20 cellular contexts compared by ENCODE assay signal in the genomic region with DNA sequence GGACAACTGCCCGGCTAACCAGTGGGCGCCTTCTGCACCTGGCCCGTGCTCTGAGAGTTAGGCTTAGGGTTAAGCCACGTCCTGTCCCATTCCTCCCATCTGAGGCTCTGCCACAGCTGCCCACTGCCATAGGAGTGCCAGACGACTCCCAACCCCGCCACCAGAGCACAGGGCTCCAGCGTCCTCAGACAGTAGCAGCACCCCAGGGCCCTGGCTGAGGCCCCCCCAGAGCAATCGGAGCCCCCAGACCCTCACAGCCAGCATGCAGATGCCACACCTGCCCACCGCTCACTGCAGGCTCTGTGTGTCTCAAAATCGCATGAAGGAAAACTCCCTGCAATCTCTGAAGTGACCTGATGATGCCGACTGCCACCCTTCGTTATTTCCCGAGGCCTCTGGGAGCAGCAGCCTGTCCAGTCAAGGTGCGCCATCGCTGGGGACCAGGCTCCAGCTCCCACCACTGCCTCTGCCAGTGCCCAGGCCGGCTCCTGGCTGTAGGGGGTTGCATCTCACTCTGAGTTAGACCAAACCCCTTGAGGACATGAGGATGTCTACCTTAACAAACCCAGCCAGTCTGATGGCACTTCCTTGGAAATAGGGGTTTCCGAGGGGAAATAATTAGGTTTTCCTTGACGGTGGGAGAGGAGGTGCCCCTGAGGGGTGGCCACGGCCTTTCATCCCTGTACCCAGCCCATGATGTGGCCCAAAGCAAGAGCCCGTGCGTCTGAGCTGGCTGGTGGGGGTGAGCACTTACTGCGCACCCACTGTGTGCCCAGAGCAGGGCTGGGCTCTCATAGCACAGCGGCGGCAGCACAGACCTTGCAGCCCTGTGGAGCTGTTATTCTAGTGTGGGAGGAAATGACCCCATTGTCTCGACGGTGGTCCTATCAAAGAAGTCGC. TPM values are rescaled to one million over a fixed set of nuclear protein-coding genes. Genes with fewer than 3 reads are reported as not detected.
DNase-seq lines count a peak whose midpoint lies in the region; ATAC-seq and TF ChIP-seq lines count a peak whose summit lies in the region.
"Had no signal": no experiment of that assay in that cellular context is flagged by ENCODE, and none has a peak within 500 bp of the region (broad histone marks: within the 10 kb centered on the region; RNA-seq: fewer than 3 reads in every experiment).

No MANE protein-coding gene starts in this region.

- POLR2A ChIA-PET in SK-N-SH (lab: Yijun Ruan, JAX) = no interaction called here

- H3K9me2 ChIP-seq in SK-N-SH = no peaks in the 10 kb centered on the region

- no peak overlapping the region for H3K9ac ChIP-seq in SK-N-SH

- H3K4me3 ChIP-seq in SK-N-SH (ENCODE audit: low read depth in 2 of 2, low read length in 1 of 2) = no peak overlapping the region
- H3K4me3 ChIP-seq in RWPE2 (ENCODE audit: severe bottlenecking) = no peak overlapping the region
- H3K4me3 ChIP-seq: vagina had no signal

- H3K4me3 Mint-ChIP-seq in endothelial cell (ENCODE audit: unreplicated experiment) (no peak overlapping the region), osteocyte (ENCODE audit: unreplicated experiment) (no peak overlapping the region)
- H3K4me3 Mint-ChIP-seq in activated T-helper 1 cell treated with anti-CD3 and anti-CD28 coated beads, Interleukin-12 subunit alpha, Interleukin-12 subunit beta, Interleukin-2, Interleukin-4 antibody, amounts not matched to agents 30 ng/mL and 10 ng/mL and 1 ng/mL, durations not matched to agents 14 hours and 24 hours and 36 hours = no peak overlapping the region
- H3K4me3 Mint-ChIP-seq: memory B cell; naive thymus-derived CD4-positive, alpha-beta T cell had no signal

- TF ChIP-seq EP300 in SK-N-SH (IDR thresholded peaks at IDR 0.05; ENCODE audit: borderline replicate concordance in 1 of 2, low read depth in 1 of 2, low read length in 1 of 2) = no peak

- H4K20me1 ChIP-seq in SK-N-SH (ENCODE audit: insufficient read depth) = no peaks in the 10 kb centered on the region

- H3K27me3 ChIP-seq in SK-N-SH (ENCODE audit: insufficient read depth) (peaks cover 8% of the 10 kb centered on the region; the same call in 1 of the 2 replicates), RWPE2 (ENCODE audit: insufficient read depth, poor library complexity, severe bottlenecking) (peaks cover 33% of the 10 kb centered on the region)
- H3K27me3 ChIP-seq: vagina had no signal

- intact Hi-C loops in activated T-helper 1 cell treated with anti-CD3 and anti-CD28 coated beads, Interleukin-12 subunit alpha, Interleukin-12 subunit beta, Interleukin-2, Interleukin-4 antibody, amounts not matched to agents 30 ng/mL and 10 ng/mL and 1 ng/mL, durations not matched to agents 14 hours and 24 hours and 36 hours (cut with micrococcal nuclease) = no loop called here

- H3K9me3 ChIP-seq in SK-N-SH = no peaks in the 10 kb centered on the region
- H3K9me3 ChIP-seq in RWPE2 (ENCODE audit: severe bottlenecking) = no peaks in the 10 kb centered on the region
- H3K9me3 ChIP-seq: vagina had no signal

- no peaks in the 10 kb centered on the region for H3F3A ChIP-seq in SK-N-SH (replicated peaks; ENCODE audit: insufficient read depth)

- no peaks in the 10 kb centered on the region for H3K79me2 ChIP-seq in SK-N-SH (ENCODE audit: insufficient read depth)

- H3K27ac ChIP-seq in SK-N-SH (ENCODE audit: low read depth in 2 of 2, low read length in 1 of 2) = no peak overlapping the region
- no peak overlapping the region for H3K27ac ChIP-seq in RWPE2 (ENCODE audit: poor library complexity, severe bottlenecking)
- H3K27ac ChIP-seq: vagina had no signal

- H2AFZ ChIP-seq in SK-N-SH (ENCODE audit: low read depth) = no peak overlapping the region

- H3K27ac Mint-ChIP-seq in endothelial cell (ENCODE audit: unreplicated experiment) (no peak overlapping the region), osteocyte (ENCODE audit: unreplicated experiment) (no peak overlapping the region)
- H3K27ac Mint-ChIP-seq in activated T-helper 1 cell treated with anti-CD3 and anti-CD28 coated beads, Interleukin-12 subunit alpha, Interleukin-12 subunit beta, Interleukin-2, Interleukin-4 antibody, amounts not matched to agents 30 ng/mL and 10 ng/mL and 1 ng/mL, durations not matched to agents 14 hours and 24 hours and 36 hours = no peak overlapping the region
- H3K27ac Mint-ChIP-seq: memory B cell, progenitor cell of endocrine pancreas had no signal

- WGBS in SK-N-SH (ENCODE audit: low lambda C conversion rate) = 72% methylated on average over 16 of the region's 27 CpGs

- ATAC-seq in SK-N-SH treated with all-trans-retinoic acid at 6 μM for 48 hours (no peak), RWPE2 (ENCODE audit: low read depth) (no peak), HG03521 (IDR thresholded peaks at IDR 0.05; ENCODE audit: unreplicated experiment) (no peak)
- ATAC-seq: HCT116; naive thymus-derived CD4-positive, alpha-beta T cell had no signal

- H3K4me2 ChIP-seq in SK-N-SH = no peak overlapping the region

- H3K36me3 ChIP-seq in SK-N-SH (replicated peaks in 1 of 2; ENCODE audit: control insufficient read depth in 1 of 2, insufficient read depth in 2 of 2, low read length in 1 of 2) = no peaks in the 10 kb centered on the region
- H3K36me3 ChIP-seq in RWPE2 (ENCODE audit: low read depth) = no peaks in the 10 kb centered on the region
- H3K36me3 ChIP-seq: vagina had no signal

- CTCF ChIA-PET in SK-N-SH (lab: Yijun Ruan, JAX) = interaction anchor here (2.1 to 5.4 kb wide), 6 partner anchors 10 to 199 kb away, joined by 4 to 69 read pairs (median 26); a partner anchor contains a TSS

- H3K4me1 ChIP-seq in SK-N-SH (ENCODE audit: control insufficient read depth in 1 of 2, insufficient read depth in 2 of 2, low read depth in 1 of 2, low read length in 1 of 2) = peaks cover 0 to 6% of the 10 kb centered on the region in 2 experiments; a peak in 1 of 4 replicates
- H3K4me1 ChIP-seq in RWPE2 (ENCODE audit: insufficient read depth, poor library complexity, severe bottlenecking) = no peaks in the 10 kb centered on the region
- H3K4me1 ChIP-seq: vagina had no signal

- H3K9me3 Mint-ChIP-seq in endothelial cell (ENCODE audit: unreplicated experiment) (no peaks in the 10 kb centered on the region), osteocyte (ENCODE audit: unreplicated experiment) (no peaks in the 10 kb centered on the region)
- no peaks in the 10 kb centered on the region for H3K9me3 Mint-ChIP-seq in activated T-helper 1 cell treated with anti-CD3 and anti-CD28 coated beads, Interleukin-12 subunit alpha, Interleukin-12 subunit beta, Interleukin-2, Interleukin-4 antibody, amounts not matched to agents 30 ng/mL and 10 ng/mL and 1 ng/mL, durations not matched to agents 14 hours and 24 hours and 36 hours
- H3K9me3 Mint-ChIP-seq: memory B cell; naive thymus-derived CD4-positive, alpha-beta T cell had no signal

- H3K27me3 Mint-ChIP-seq in endothelial cell (ENCODE audit: unreplicated experiment) = peaks cover 10% of the 10 kb centered on the region
- H3K27me3 Mint-ChIP-seq in osteocyte (ENCODE audit: unreplicated experiment) = peaks cover 15% of the 10 kb centered on the region
- peaks cover 3% of the 10 kb centered on the region for H3K27me3 Mint-ChIP-seq in activated T-helper 1 cell treated with anti-CD3 and anti-CD28 coated beads, Interleukin-12 subunit alpha, Interleukin-12 subunit beta, Interleukin-2, Interleukin-4 antibody, amounts not matched to agents 30 ng/mL and 10 ng/mL and 1 ng/mL, durations not matched to agents 14 hours and 24 hours and 36 hours (ENCODE audit: insufficient read depth)

- peak; percentile 19 for DNase-seq in SK-N-SH
- peak; percentile 69 for DNase-seq in RWPE2 (ENCODE audit: low spot score)
- DNase-seq in endothelial cell (ENCODE audit: low spot score) = peak; percentile 2
- DNase-seq in osteocyte (ENCODE audit: extremely low spot score, unreplicated experiment) = peak; percentile 82
- DNase-seq in activated T-helper 1 cell treated with anti-CD3 and anti-CD28 coated beads, Interleukin-12 subunit alpha, Interleukin-12 subunit beta, Interleukin-2, Interleukin-4 antibody, amounts not matched to agents 30 ng/mL and 10 ng/mL and 1 ng/mL, durations not matched to agents 14 hours and 24 hours and 36 hours (ENCODE audit: low spot score) = no peak
- no peak for DNase-seq in glomerular visceral epithelial cell (ENCODE audit: extremely low spot score)
- DNase-seq: cerebellar nuclear complex; KBM-7; naive thymus-derived CD4-positive, alpha-beta T cell; NCI-H1694 treated with DMSO at 0.1 percent for 48 hours; NCI-H2227 treated with DMSO at 0.1 percent for 48 hours; small intestine; stimulated activated CD4-positive, alpha-beta T cell treated with anti-CD3 and anti-CD28 coated beads, Interleukin-4, amount 100 ng/mL, for 1 hour; T1000 had no signal

- H3K36me3 Mint-ChIP-seq in endothelial cell (ENCODE audit: low read depth, unreplicated experiment) (no peaks in the 10 kb centered on the region), osteocyte (ENCODE audit: unreplicated experiment) (no peaks in the 10 kb centered on the region)
- H3K36me3 Mint-ChIP-seq in activated T-helper 1 cell treated with anti-CD3 and anti-CD28 coated beads, Interleukin-12 subunit alpha, Interleukin-12 subunit beta, Interleukin-2, Interleukin-4 antibody, amounts not matched to agents 30 ng/mL and 10 ng/mL and 1 ng/mL, durations not matched to agents 14 hours and 24 hours and 36 hours (ENCODE audit: low read depth) = no peaks in the 10 kb centered on the region
- H3K36me3 Mint-ChIP-seq: memory B cell; naive thymus-derived CD4-positive, alpha-beta T cell had no signal

- peak; percentile 5; the same call in 1 of the 2 replicates for TF ChIP-seq RAD21 in SK-N-SH (IDR thresholded peaks at IDR 0.05; ENCODE audit: low read length)

- peaks cover 5% of the 10 kb centered on the region for H3K4me1 Mint-ChIP-seq in endothelial cell (ENCODE audit: unreplicated experiment)
- H3K4me1 Mint-ChIP-seq in osteocyte (ENCODE audit: unreplicated experiment) = no peaks in the 10 kb centered on the region
- peaks cover 3% of the 10 kb centered on the region for H3K4me1 Mint-ChIP-seq in activated T-helper 1 cell treated with anti-CD3 and anti-CD28 coated beads, Interleukin-12 subunit alpha, Interleukin-12 subunit beta, Interleukin-2, Interleukin-4 antibody, amounts not matched to agents 30 ng/mL and 10 ng/mL and 1 ng/mL, durations not matched to agents 14 hours and 24 hours and 36 hours (ENCODE audit: low read depth)
- H3K4me1 Mint-ChIP-seq: memory B cell had no signal

- no peak for TF ChIP-seq CTCF in SK-N-SH (IDR thresholded peaks at IDR 0.05)
- TF ChIP-seq CTCF in RWPE2 (IDR thresholded peaks at IDR 0.05; ENCODE audit: poor library complexity, severe bottlenecking) = no peak
- no peak for TF ChIP-seq CTCF in endothelial cell (IDR thresholded peaks at IDR 0.05; ENCODE audit: unreplicated experiment)
- no peak for TF ChIP-seq CTCF in osteocyte (IDR thresholded peaks at IDR 0.05)

TF ChIP-seq in SK-N-SH treated with all-trans-retinoic acid at 6 μM for 48 hours, 23 proteins besides CTCF, POLR2A, EP300 and RAD21 (continues in another document):
- TF ChIP-seq ZNF565 (CRISPR knock-in tag; conservative IDR thresholded peaks at IDR 0.05; ENCODE audit: low read depth) = no peak

RNA-seq across cellular contexts. Expression of a gene that starts 58.0 kb away (rescaled TPM):
- polyA plus RNA-seq in SK-N-SH (2012; rRNA removed) = 41.4 and 49.6 TPM in 2 replicates
- 51.8 and 53.1 TPM in 2 replicates for polyA plus RNA-seq in SK-N-SH (2012; cell fraction: cytosol; rRNA removed)
- 19.0 and 27.1 TPM in 2 replicates for polyA plus RNA-seq in SK-N-SH (2012; cell fraction: nucleus; rRNA removed)
- total RNA-seq in endothelial cell (ENCODE audit: unreplicated experiment) = 67.3 TPM
- 70.8 and 78.4 TPM in 2 replicates for total RNA-seq in osteocyte
- total RNA-seq in activated T-helper 1 cell treated with anti-CD3 and anti-CD28 coated beads, Interleukin-12 subunit alpha, Interleukin-12 subunit beta, Interleukin-2, Interleukin-4 antibody, amounts not matched to agents 30 ng/mL and 10 ng/mL and 1 ng/mL, durations not matched to agents 14 hours and 24 hours and 36 hours = 7.6 and 7.7 TPM in 2 replicates

Comparison
In these comparisons a context has a peak if more than half of its experiments do, and no peak if none do; other contexts are left out.
1. DNase-seq: peak in SK-N-SH (single experiment), RWPE2 (single experiment), endothelial cell (single experiment) and osteocyte (single experiment); none in activated T-helper 1 cell treated with anti-CD3 and anti-CD28 coated beads, Interleukin-12 subunit alpha, Interleukin-12 subunit beta, Interleukin-2, Interleukin-4 antibody, amounts not matched to agents 30 ng/mL and 10 ng/mL and 1 ng/mL, durations not matched to agents 14 hours and 24 hours and 36 hours (single experiment) and glomerular visceral epithelial cell (single experiment).